1 cellular context compared by ENCODE assay signal in the genomic region with DNA sequence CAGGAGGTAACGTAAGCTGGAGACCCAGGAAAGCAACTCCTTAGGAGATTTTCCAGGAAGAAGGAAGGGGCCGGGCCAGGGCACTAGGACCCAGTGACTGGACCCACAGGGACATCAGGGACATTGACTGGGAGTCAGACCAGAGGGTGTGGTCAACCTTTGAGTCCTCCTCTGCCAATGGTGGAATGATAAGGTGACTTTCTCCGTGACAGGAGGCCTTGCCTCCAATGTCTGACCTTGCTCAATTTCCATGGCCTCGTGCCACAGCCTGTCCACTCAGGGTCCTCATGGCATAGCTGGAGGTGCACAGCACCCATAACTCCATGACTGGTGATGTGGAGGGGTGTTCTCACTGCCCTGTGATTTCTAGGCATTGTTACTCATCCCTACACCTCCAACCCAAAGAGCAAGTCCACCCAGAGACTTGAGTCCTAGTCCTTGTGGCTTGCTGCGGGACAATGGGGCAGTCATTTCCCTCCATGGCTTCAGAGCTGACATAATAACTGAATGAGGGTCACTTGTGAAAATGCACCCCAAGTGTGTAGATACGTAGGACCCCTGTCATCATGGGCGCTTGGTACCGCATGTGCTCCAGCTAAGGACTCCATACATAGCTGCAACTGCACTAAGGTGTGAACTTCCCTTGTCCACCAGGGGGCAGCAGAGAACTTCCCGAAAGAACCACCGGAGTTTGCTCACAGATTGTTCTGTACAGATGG.
TF ChIP-seq lines count a peak whose summit lies in the region.

No MANE protein-coding gene starts in this region.

TF ChIP-seq in IMR-90, 13 proteins besides CTCF, POLR2A, EP300 and RAD21 (continued from another document):
- no peak for TF ChIP-seq RFX5 (IDR thresholded peaks at IDR 0.05; ENCODE audit: low read depth, low read length)
- no peak for TF ChIP-seq BHLHE40 (IDR thresholded peaks at IDR 0.05; ENCODE audit: low read depth, low read length)
TF ChIP-seq in IMR-90: peak in this region for 1.
